In the genomic region with DNA sequence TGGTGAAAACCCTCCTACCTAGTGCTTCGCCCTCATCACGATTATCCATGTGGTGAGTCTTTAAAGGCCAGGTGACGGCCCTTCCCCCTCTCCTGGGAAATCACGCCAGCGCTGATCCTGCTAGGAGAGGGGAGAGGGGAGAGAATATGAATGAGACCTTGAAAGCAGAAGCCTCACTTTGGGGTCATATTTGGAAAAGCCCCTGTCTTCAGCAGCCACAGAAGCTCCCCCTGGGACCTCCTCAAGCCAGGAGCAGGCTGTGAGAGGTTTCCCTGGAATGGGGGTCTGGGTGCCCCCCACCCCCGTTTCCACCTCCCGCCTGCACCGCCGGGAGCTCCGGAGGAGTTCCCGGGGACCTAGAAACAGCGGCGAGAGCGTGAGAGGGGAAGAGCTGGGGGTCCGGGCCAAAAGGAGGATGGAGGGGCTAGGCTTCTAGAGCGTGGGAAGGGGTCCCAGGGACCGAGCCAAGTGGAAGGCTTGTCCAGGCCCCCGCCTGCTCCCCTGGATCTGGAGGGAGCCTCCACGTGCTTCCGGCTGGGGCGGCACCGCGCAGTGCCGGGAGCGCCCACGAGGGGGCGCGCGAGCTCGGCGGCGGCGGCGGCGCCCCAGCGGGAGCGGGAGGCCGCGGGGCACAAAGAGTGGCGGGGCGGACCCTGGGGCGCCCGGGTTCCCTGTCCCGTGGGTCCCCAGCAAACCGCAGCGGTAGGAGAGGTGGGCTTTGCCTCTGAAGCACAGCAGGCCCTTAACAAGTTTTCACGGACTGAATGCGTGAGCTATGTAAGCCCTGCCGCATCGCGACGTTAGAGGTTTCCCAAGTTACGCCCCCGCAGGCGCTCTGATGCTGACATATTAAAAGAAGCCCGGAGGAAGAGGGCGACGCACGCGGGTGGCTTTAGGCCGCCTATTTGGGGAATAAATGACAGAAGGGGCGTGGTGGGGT, we compare ENCODE assay signal across 8 cellular contexts.
DNase-seq lines count a peak whose midpoint lies in the region; ATAC-seq and TF ChIP-seq lines count a peak whose summit lies in the region.

No MANE protein-coding gene starts in this region.

- H3K27ac Mint-ChIP-seq in activated naive CD8-positive, alpha-beta T cell, result peak overlapping the region; percentile 81

- peaks cover 19% of the 10 kb centered on the region for H3K4me1 Mint-ChIP-seq in activated naive CD8-positive, alpha-beta T cell (ENCODE audit: low read depth)

- TF ChIP-seq POLR2A in vagina (IDR thresholded peaks at IDR 0.05), result no peak

- H3K36me3 Mint-ChIP-seq in activated naive CD8-positive, alpha-beta T cell, result no peaks in the 10 kb centered on the region

- peaks cover 8% of the 10 kb centered on the region for H3K9me3 Mint-ChIP-seq in activated naive CD8-positive, alpha-beta T cell (ENCODE audit: low read depth)

- H3K27me3 ChIP-seq in psoas muscle (ENCODE audit: insufficient read depth in 3 of 3, low read length in 2 of 3) (peaks cover 0 to 71% (median 13%) of the 10 kb centered on the region in 3 donors), vagina (no peaks in the 10 kb centered on the region)

- no peaks in the 10 kb centered on the region for H3K36me3 ChIP-seq in psoas muscle (ENCODE audit: insufficient read depth in 1 of 2, low read depth in 1 of 2)
- no peaks in the 10 kb centered on the region for H3K36me3 ChIP-seq in vagina

- H3K4me3 Mint-ChIP-seq in activated naive CD8-positive, alpha-beta T cell, result peak overlapping the region; percentile 79

- peaks cover 5% of the 10 kb centered on the region for H3K4me1 ChIP-seq in psoas muscle
- H3K4me1 ChIP-seq in vagina, result peaks cover 21% of the 10 kb centered on the region

- TF ChIP-seq CTCF in psoas muscle (IDR thresholded peaks at IDR 0.05) (peak; percentile 95), vagina (IDR thresholded peaks at IDR 0.05) (peak; percentile 31 to 76 (median 52))

- DNase-seq in D341Med (ENCODE audit: low spot score) (peak; percentile 96), HUDEP-2 (lab: John Stamatoyannopoulos, UW; ENCODE audit: unreplicated experiment in 76 of 76) (peak in 46 of 76 experiments; percentile 7 to 64 (median 36)), SK-N-DZ (ENCODE audit: low spot score) (peak; percentile 52), left cardiac atrium (peak; percentile 59), psoas muscle (peak; percentile 44 to 62), vagina (ENCODE audit: extremely low spot score in 2 of 2) (peak; percentile 74 to 81)

- H3K9me3 ChIP-seq in psoas muscle (peaks cover 3% of the 10 kb centered on the region), vagina (no peaks in the 10 kb centered on the region)

- H3K27me3 Mint-ChIP-seq in activated naive CD8-positive, alpha-beta T cell, result peaks cover 16% of the 10 kb centered on the region

- H3K4me3 ChIP-seq in psoas muscle (peak overlapping the region; percentile 66), vagina (peak overlapping the region; percentile 42)

- H3K27ac ChIP-seq in psoas muscle (no peak overlapping the region), vagina (no peak overlapping the region)

- 1% methylated on average over 43 to 62 of the region's 62 CpGs for WGBS in psoas muscle, 3 donors

- intact Hi-C loops in left cardiac atrium (cut with DNase I) (loop anchor here (2.0 to 10.0 kb wide), 3 partner anchors 72 to 431 kb away; no protein-coding TSS in a partner anchor), psoas muscle (cut with DNase I) (loop anchor here (1.0 to 2.0 kb wide), 2 partner anchors 74 to 75 kb away; no protein-coding TSS in a partner anchor), vagina (cut with DNase I) (loop anchor here (10.0 kb wide), 1 partner anchor 69 kb away; no protein-coding TSS in a partner anchor)

- ATAC-seq in GM21390 (IDR thresholded peaks at IDR 0.05; ENCODE audit: unreplicated experiment), result peak; percentile 98
- ATAC-seq in left cardiac atrium, result peak; percentile 95 to 96
- peak; percentile 93 to 97 (median 94) for ATAC-seq in psoas muscle

Comparison
In these comparisons a context has a peak if more than half of its experiments do, and no peak if none do; other contexts are left out.
1. DNase-seq: peak in every context shown above with its lines; median percentile 96 in D341Med; 78 in vagina; 59 in left cardiac atrium; 53 in psoas muscle; 52 in SK-N-DZ; 36 in HUDEP-2.